17 cellular contexts compared by ENCODE assay signal in genomic region chr11:64696045-64696444, GRCh38. TPM values are rescaled to one million over a fixed set of nuclear protein-coding genes. Genes with fewer than 3 reads are reported as not detected.
DNase-seq lines count a peak whose midpoint lies in the region; ATAC-seq and TF ChIP-seq lines count a peak whose summit lies in the region.
"Had no signal": no experiment of that assay in that cellular context is flagged by ENCODE, and none has a peak within 500 bp of the region (broad histone marks: within the 10 kb centered on the region; RNA-seq: fewer than 3 reads in every experiment).

No MANE protein-coding gene starts in this region.

- no peaks in the 10 kb centered on the region for H3K9me3 ChIP-seq in BLaER1
- H3K9me3 ChIP-seq in HEK293 (ENCODE audit: control insufficient read depth, insufficient read depth, low read depth, low read length) = no peaks in the 10 kb centered on the region
- no peaks in the 10 kb centered on the region for H3K9me3 ChIP-seq in neural progenitor cell (ENCODE audit: low read depth)
- H3K9me3 ChIP-seq: Caco-2, HAP-1 had no signal

- H3K27ac ChIP-seq in BLaER1 = peak overlapping the region; percentile 78
- H3K27ac ChIP-seq in HEK293 (ENCODE audit: extremely low read depth, low read depth, low read length) = no peak overlapping the region
- H3K27ac ChIP-seq in neural progenitor cell = no peak overlapping the region
- H3K27ac ChIP-seq: C4-2B had no signal

- CTCF ChIA-PET in HEK293 (lab: Yijun Ruan, JAX) = interaction anchor here (0.6 to 2.1 kb wide), 4 partner anchors 8 to 1705 kb away, joined by 3 to 17 read pairs (median 4); no protein-coding TSS in a partner anchor

- H3F3A ChIP-seq in neural progenitor cell (ENCODE audit: low read depth) = no peaks in the 10 kb centered on the region

- H3K36me3 Mint-ChIP-seq in brain = no peaks in the 10 kb centered on the region
- H3K36me3 Mint-ChIP-seq in neural progenitor cell = no peaks in the 10 kb centered on the region

- H3K9ac ChIP-seq in BLaER1 (no peak overlapping the region; the same call in 1 of the 2 replicates), neural progenitor cell (no peak overlapping the region)

- H3K36me3 ChIP-seq in BLaER1 (no peaks in the 10 kb centered on the region), HEK293 (ENCODE audit: control insufficient read depth in 2 of 2, insufficient read depth in 1 of 2, low read length in 2 of 2) (no peaks in the 10 kb centered on the region), neural progenitor cell (no peaks in the 10 kb centered on the region)
- H3K36me3 ChIP-seq: HAP-1 had no signal

- H3K4me1 Mint-ChIP-seq in brain = peaks cover 84% of the 10 kb centered on the region
- peaks cover 49% of the 10 kb centered on the region for H3K4me1 Mint-ChIP-seq in neural progenitor cell

- H3K27me3 Mint-ChIP-seq in brain = peaks cover 3% of the 10 kb centered on the region
- H3K27me3 Mint-ChIP-seq in neural progenitor cell (ENCODE audit: insufficient read depth, low read depth) = peaks cover 7% of the 10 kb centered on the region

- H3K4me3 Mint-ChIP-seq in brain = peak overlapping the region in 2 of 5 experiments; percentile 4 to 33
- H3K4me3 Mint-ChIP-seq in neural progenitor cell = no peak overlapping the region
- H3K4me3 Mint-ChIP-seq: B cell; CD4-positive, alpha-beta T cell had no signal

- H3K4me2 ChIP-seq in BLaER1 (peak overlapping the region; percentile 96), neural progenitor cell (no peak overlapping the region)

- in situ Hi-C loops in GM13976 (cut with MboI; ENCODE audit: low sequenced_read_pairs, unreplicated experiment) = no loop called here

- TF ChIP-seq CTCF in HEK293 (tag by site-specific recombination; IDR thresholded peaks at IDR 0.05) = no peak
- no peak for TF ChIP-seq CTCF in brain (conservative IDR thresholded peaks at IDR 0.05)
- no peak for TF ChIP-seq CTCF in neural progenitor cell (IDR thresholded peaks at IDR 0.05)
- TF ChIP-seq CTCF in GM13976 (IDR thresholded peaks at IDR 0.05; ENCODE audit: borderline replicate concordance, control extremely low read depth, extremely low read depth, insufficient read depth, missing control alignments) = no peak

- no peak overlapping the region for H3K4me3 ChIP-seq in BLaER1
- H3K4me3 ChIP-seq in HEK293 (ENCODE audit: low read depth, low read length) = no peak overlapping the region
- no peak overlapping the region for H3K4me3 ChIP-seq in neural progenitor cell
- H3K4me3 ChIP-seq: HAP-1 had no signal

- DNase-seq in neural progenitor cell (ENCODE audit: low spot score) = no peak
- DNase-seq in NOMO-1 treated with dmso at 0.1 percent for 144 hours (lab: John Stamatoyannopoulos, UW; ENCODE audit: unreplicated experiment) = no peak
- DNase-seq in activated CD4-positive, alpha-beta T cell treated with anti-CD3 and anti-CD28 coated beads, Interleukin-2, amount 50 U/mL, for 48 hours = no peak
- DNase-seq in GM13976 (ENCODE audit: low spot score) = no peak
- DNase-seq: 8988T; Caco-2; CD4-positive, alpha-beta T cell; GDM1 had no signal

- H3K27ac Mint-ChIP-seq in brain (peak overlapping the region in 4 of 5 experiments; percentile 67 to 99 (median 96)), neural progenitor cell (peak overlapping the region; percentile 55)
- H3K27ac Mint-ChIP-seq: B cell; CD4-positive, alpha-beta T cell had no signal

- no peak for ATAC-seq in GM18520 (IDR thresholded peaks at IDR 0.05; ENCODE audit: unreplicated experiment)

- peaks cover 61% of the 10 kb centered on the region for H3K4me1 ChIP-seq in BLaER1
- H3K4me1 ChIP-seq in HEK293 (ENCODE audit: control insufficient read depth, insufficient read depth, low read length) = no peaks in the 10 kb centered on the region
- peaks cover 19% of the 10 kb centered on the region for H3K4me1 ChIP-seq in neural progenitor cell
- H3K4me1 ChIP-seq: Caco-2, HAP-1 had no signal

- H3K79me2 ChIP-seq in neural progenitor cell (ENCODE audit: low read depth) = no peaks in the 10 kb centered on the region

- H3K9me3 Mint-ChIP-seq in brain (no peaks in the 10 kb centered on the region), neural progenitor cell (no peaks in the 10 kb centered on the region)
- H3K9me3 Mint-ChIP-seq: CD4-positive, alpha-beta T cell had no signal

- no peaks in the 10 kb centered on the region for H3K27me3 ChIP-seq in BLaER1
- peaks cover 34% of the 10 kb centered on the region for H3K27me3 ChIP-seq in neural progenitor cell

- H4K20me1 ChIP-seq in BLaER1 (no peaks in the 10 kb centered on the region), neural progenitor cell (ENCODE audit: low read depth) (no peaks in the 10 kb centered on the region)

- H2AFZ ChIP-seq in neural progenitor cell (replicated peaks) = no peak overlapping the region

- POLR2A ChIA-PET in HEK293 (lab: Yijun Ruan, JAX) = no interaction called here

TF ChIP-seq in HEK293, 187 proteins besides CTCF, POLR2A, EP300 and RAD21:
- TF ChIP-seq ZNF366 (tag by site-specific recombination; conservative IDR thresholded peaks at IDR 0.05) (peak; percentile 54), ZNF596 (tag by site-specific recombination; IDR thresholded peaks at IDR 0.05) (no peak)
TF ChIP-seq in HEK293: peak in this region for 1.

RNA-seq across cellular contexts. Expression of gene NRXN2, which starts 27.0 kb away (rescaled TPM):
- 117 TPM for polyA plus RNA-seq in brain (ENCODE audit: insufficient read depth, low read depth, low replicate concordance)
- total RNA-seq in neural progenitor cell (ENCODE audit: low replicate concordance) = 2.2 and 9.2 TPM in 2 replicates
- total RNA-seq: HT-29 had no signal

RNA-seq across cellular contexts. Expression of gene RASGRP2, which starts 47.9 kb away (rescaled TPM):
- polyA plus RNA-seq in brain (ENCODE audit: insufficient read depth, low read depth, low replicate concordance) = 5.9 TPM
- 0.06 and 1.8 TPM in 2 replicates for total RNA-seq in neural progenitor cell (ENCODE audit: low replicate concordance)
- total RNA-seq: H4, HT-29 had no signal
